ENCODE assay signal across 1 cellular context in genomic region chr22:19275513-19275912, GRCh38.
TF ChIP-seq lines count a peak whose summit lies in the region.

No MANE protein-coding gene starts in this region.

TF ChIP-seq in GM12878, 131 proteins besides CTCF, POLR2A, EP300 and RAD21 (continued from another document):
- TF ChIP-seq SMC3 (IDR thresholded peaks at IDR 0.05; ENCODE audit: borderline replicate concordance, low read length) (no peak), TARDBP (IDR thresholded peaks at IDR 0.05; ENCODE audit: borderline replicate concordance) (no peak), STAT3 (IDR thresholded peaks at IDR 0.05; ENCODE audit: low read depth, low read length) (no peak), FOXM1 (IDR thresholded peaks at IDR 0.05; ENCODE audit: low read depth, low read length) (no peak), E4F1 (IDR thresholded peaks at IDR 0.05; ENCODE audit: borderline replicate concordance, partially characterized antibody) (no peak), ZBED1 (IDR thresholded peaks at IDR 0.05; ENCODE audit: borderline replicate concordance) (no peak), SMAD5 (IDR thresholded peaks at IDR 0.05; ENCODE audit: low read depth) (no peak), ATF2 (IDR thresholded peaks at IDR 0.05; ENCODE audit: low read length) (no peak), ZNF622 (IDR thresholded peaks at IDR 0.05) (no peak), RBBP5 (conservative IDR thresholded peaks at IDR 0.05) (no peak), TCF12 (IDR thresholded peaks at IDR 0.05; ENCODE audit: low read depth, low read length) (no peak), NRF1 (conservative IDR thresholded peaks at IDR 0.05; ENCODE audit: low read depth, low read length) (no peak), ZBTB4 (CRISPR knock-in tag; IDR thresholded peaks at IDR 0.05) (no peak), IKZF2 (IDR thresholded peaks at IDR 0.05) (no peak)
